In genomic region chr15:89338036-89338435, GRCh38 we compare ENCODE assay signal across 20 cellular contexts. TPM values are rescaled to one million over a fixed set of nuclear protein-coding genes. Genes with fewer than 3 reads are reported as not detected.
DNase-seq lines count a peak whose midpoint lies in the region; ATAC-seq and TF ChIP-seq lines count a peak whose summit lies in the region.
"Had no signal": no experiment of that assay in that cellular context is flagged by ENCODE, and none has a peak within 500 bp of the region (broad histone marks: within the 10 kb centered on the region; RNA-seq: fewer than 3 reads in every experiment).

No MANE protein-coding gene starts in this region.

- no peak overlapping the region for H3K27ac ChIP-seq in RWPE2 (ENCODE audit: poor library complexity, severe bottlenecking)
- H3K27ac ChIP-seq: BLaER1, PC-9, SJSA1 had no signal

- H3K27me3 ChIP-seq in RWPE2 (ENCODE audit: insufficient read depth, poor library complexity, severe bottlenecking), result no peaks in the 10 kb centered on the region
- H3K27me3 ChIP-seq: BLaER1, SJSA1 had no signal

- H3K27me3 Mint-ChIP-seq in IgD-negative memory B cell (peaks cover 5% of the 10 kb centered on the region), nephron progenitor cell (ENCODE audit: low read depth, poor library complexity) (peaks cover 64% of the 10 kb centered on the region)

- TF ChIP-seq CTCF in RWPE2 (IDR thresholded peaks at IDR 0.05; ENCODE audit: poor library complexity, severe bottlenecking), result no peak
- TF ChIP-seq CTCF in nephron progenitor cell (IDR thresholded peaks at IDR 0.05), result no peak

- H3K4me1 Mint-ChIP-seq in IgD-negative memory B cell (peaks cover 13 to 15% (median 14%) of the 10 kb centered on the region in 3 donors), nephron progenitor cell (peaks cover 11% of the 10 kb centered on the region)

- H3K4me3 ChIP-seq in RWPE2 (ENCODE audit: severe bottlenecking), result no peak overlapping the region
- H3K4me3 ChIP-seq: BLaER1, PC-9, SJSA1 had no signal

- H3K9me3 Mint-ChIP-seq in IgD-negative memory B cell (peaks cover 0 to 5% (median 0%) of the 10 kb centered on the region in 3 donors), nephron progenitor cell (peaks cover 3% of the 10 kb centered on the region)
- H3K9me3 Mint-ChIP-seq: CD8-positive, alpha-beta T cell had no signal

- H3K36me3 Mint-ChIP-seq in IgD-negative memory B cell (peaks cover 4% of the 10 kb centered on the region), nephron progenitor cell (ENCODE audit: low read depth) (no peaks in the 10 kb centered on the region)

- no peak for ATAC-seq in RWPE2 (ENCODE audit: low read depth)
- ATAC-seq: CD8-positive, alpha-beta T cell; HCT116 had no signal

- peak overlapping the region in 3 of 4 donors; percentile 43 to 95 (median 72) for H3K4me3 Mint-ChIP-seq in IgD-negative memory B cell
- no peak overlapping the region for H3K4me3 Mint-ChIP-seq in nephron progenitor cell
- H3K4me3 Mint-ChIP-seq: CD8-positive, alpha-beta T cell had no signal

- H3K36me3 ChIP-seq in RWPE2 (ENCODE audit: low read depth), result peaks cover 7% of the 10 kb centered on the region

- peak; percentile 53 for DNase-seq in activated CD8-positive, alpha-beta memory T cell treated with anti-CD3 and anti-CD28 coated beads, Interleukin-2, amount 50 U/mL, for 48 hours
- DNase-seq in activated CD8-positive, alpha-beta memory T cell treated with anti-CD3 and anti-CD28 coated beads for 24 hours, result no peak
- peak; percentile 17 for DNase-seq in RWPE2 (ENCODE audit: low spot score)
- peak; percentile 64 for DNase-seq in posterior vena cava (ENCODE audit: low spot score)
- DNase-seq in GM19240 (ENCODE audit: insufficient read length, low spot score), result no peak
- no peak for DNase-seq in nephron progenitor cell
- DNase-seq: CD8-positive, alpha-beta T cell; DMS79; GOT3; KBM-7; MV-4-11; NCI-H187; NCI-H2227 treated with DMSO at 0.1 percent for 48 hours; NCI-H510A treated with DMSO at 0.1 percent for 48 hours; NCI-H82; PC-9 had no signal

- H3K4me1 ChIP-seq in RWPE2 (ENCODE audit: insufficient read depth, poor library complexity, severe bottlenecking), result no peaks in the 10 kb centered on the region

- intact Hi-C loops in posterior vena cava (cut with DNase I), result no loop called here

- H3K27ac Mint-ChIP-seq in IgD-negative memory B cell (peak overlapping the region in 2 of 3 donors; percentile 57 to 69), nephron progenitor cell (no peak overlapping the region)
- H3K27ac Mint-ChIP-seq: CD8-positive, alpha-beta T cell had no signal

- H3K9me3 ChIP-seq in RWPE2 (ENCODE audit: severe bottlenecking), result no peaks in the 10 kb centered on the region
- H3K9me3 ChIP-seq: BLaER1, SJSA1 had no signal

RNA-seq across cellular contexts. Expression of gene POLG, which starts 3.4 kb away (rescaled TPM):
- polyA plus RNA-seq in IgD-negative memory B cell, result 46.5 TPM
- 10 to 100 TPM; 45.6 to 47.9 TPM for total RNA-seq in posterior vena cava

Comparison
In these comparisons a context has a peak if more than half of its experiments do, and no peak if none do; other contexts are left out.
1. DNase-seq: peak in activated CD8-positive, alpha-beta memory T cell treated with anti-CD3 and anti-CD28 coated beads, Interleukin-2, amount 50 U/mL, for 48 hours (single experiment), RWPE2 (single experiment) and posterior vena cava (single experiment); none in activated CD8-positive, alpha-beta memory T cell treated with anti-CD3 and anti-CD28 coated beads for 24 hours (single experiment), GM19240 (single experiment) and nephron progenitor cell (single experiment).